8 cellular contexts compared by ENCODE assay signal in genomic region chr6:32175711-32176475, GRCh38. TPM values are rescaled to one million over a fixed set of nuclear protein-coding genes. Genes with fewer than 3 reads are reported as not detected.
DNase-seq lines count a peak whose midpoint lies in the region; ATAC-seq lines count a peak whose summit lies in the region.

Gene AGPAT1, minus strand, starts transcription at chr6:32176084. Its CDS starts 4,588 bp downstream, at chr6:32171496.

- DNase-seq in NCI-H460 (ENCODE audit: extremely low read depth, low read depth) (peak; percentile 90), inferior parietal cortex (ENCODE audit: extremely low spot score) (peak; percentile 96), smooth muscle cell of the brain vasculature (ENCODE audit: low read depth, low spot score) (peak; percentile 90)
- peak; percentile 93 for DNase-seq in central memory CD4-positive, alpha-beta T cell

- ATAC-seq in GM18517 (IDR thresholded peaks at IDR 0.05; ENCODE audit: unreplicated experiment) = peak; percentile 29
- ATAC-seq in HG03342 (IDR thresholded peaks at IDR 0.05; ENCODE audit: unreplicated experiment) = peak; percentile 42
- peak; percentile 49 to 50 for ATAC-seq in activated CD4-positive, CD25-positive, alpha-beta regulatory T cell treated with anti-CD3 and anti-CD28 coated beads, Interleukin-2, amount 50 U/mL, for 24 hours
- no peak for ATAC-seq in HG02970 (IDR thresholded peaks at IDR 0.05; ENCODE audit: low FRiP score, unreplicated experiment)

RNA-seq across cellular contexts. Expression of gene AGPAT1, which starts in this region (rescaled TPM):
- total RNA-seq in NCI-H460 (2014; rRNA removed; shearing (Covaris generic)) = 47.7 and 49.0 TPM in 2 replicates
- polyA plus RNA-seq in NCI-H460 (2014; cell fraction: nucleus; rRNA removed) = 26.1 and 26.5 TPM in 2 replicates
